16 cellular contexts compared by ENCODE assay signal in genomic region chr7:13822678-13823077, GRCh38.
"Had no signal": no experiment of that assay in that cellular context is flagged by ENCODE, and none has a peak within 500 bp of the region (broad histone marks: within the 10 kb centered on the region; RNA-seq: fewer than 3 reads in every experiment).

No MANE protein-coding gene starts in this region.

- H3K27me3 Mint-ChIP-seq: activated CD4-positive, alpha-beta T cell treated with anti-CD3 and anti-CD28 coated beads, Interleukin-2, amount 10 ng/mL, durations not matched to agents 7 days and 5 days; activated naive CD4-positive, alpha-beta T cell treated with anti-CD3 and anti-CD28 coated beads, Interleukin-2, amount 10 ng/mL, durations not matched to agents 7 days and 5 days; stimulated activated memory B cell treated with anti-CD40 and anti-IgM and Interleukin-4, amounts not matched to agents 10 μg/mL and 1 μg/mL and 100 μg/mL, for 72 hours had no signal

- H3K4me3 Mint-ChIP-seq: activated CD4-positive, alpha-beta T cell treated with anti-CD3 and anti-CD28 coated beads, Interleukin-2, amount 10 ng/mL, durations not matched to agents 7 days and 5 days; activated naive CD4-positive, alpha-beta T cell treated with anti-CD3 and anti-CD28 coated beads, Interleukin-2, amount 10 ng/mL, durations not matched to agents 7 days and 5 days; stimulated activated memory B cell treated with anti-CD40 and anti-IgM and Interleukin-4, amounts not matched to agents 10 μg/mL and 1 μg/mL and 100 μg/mL, for 72 hours had no signal

- H3K4me3 ChIP-seq: adrenal gland, coronary artery, tibial artery, vagina had no signal

- H3K4me1 Mint-ChIP-seq: activated CD4-positive, alpha-beta T cell treated with anti-CD3 and anti-CD28 coated beads, Interleukin-2, amount 10 ng/mL, durations not matched to agents 7 days and 5 days; activated naive CD4-positive, alpha-beta T cell treated with anti-CD3 and anti-CD28 coated beads, Interleukin-2, amount 10 ng/mL, durations not matched to agents 7 days and 5 days; stimulated activated memory B cell treated with anti-CD40 and anti-IgM and Interleukin-4, amounts not matched to agents 10 μg/mL and 1 μg/mL and 100 μg/mL, for 72 hours had no signal

- H3K4me1 ChIP-seq: adrenal gland, tibial artery, vagina had no signal

- H3K27ac ChIP-seq: adrenal gland, coronary artery, neutrophil, tibial artery, vagina had no signal

- H3K27ac Mint-ChIP-seq: activated CD4-positive, alpha-beta T cell treated with anti-CD3 and anti-CD28 coated beads, Interleukin-2, amount 10 ng/mL, durations not matched to agents 7 days and 5 days; activated naive CD4-positive, alpha-beta T cell treated with anti-CD3 and anti-CD28 coated beads, Interleukin-2, amount 10 ng/mL, durations not matched to agents 7 days and 5 days; activated T-helper 2 cell treated with anti-CD3 and anti-CD28 coated beads, Interferon-gamma antibody, Interleukin-2, Interleukin-4, amounts not matched to agents 10 μg/mL and 5 μg/mL and 100 μg/mL, durations not matched to agents 14 hours and 24 hours and 36 hours; stimulated activated memory B cell treated with anti-CD40 and anti-IgM and Interleukin-4, amounts not matched to agents 10 μg/mL and 1 μg/mL and 100 μg/mL, for 72 hours had no signal

- H3K27me3 ChIP-seq: adrenal gland, neutrophil, tibial artery, vagina had no signal

- H3K9me3 ChIP-seq: adrenal gland, neutrophil, tibial artery, vagina had no signal

- H3K36me3 Mint-ChIP-seq: activated naive CD4-positive, alpha-beta T cell treated with anti-CD3 and anti-CD28 coated beads, Interleukin-2, amount 10 ng/mL, durations not matched to agents 7 days and 5 days; stimulated activated memory B cell treated with anti-CD40 and anti-IgM and Interleukin-4, amounts not matched to agents 10 μg/mL and 1 μg/mL and 100 μg/mL, for 72 hours had no signal

- H3K36me3 ChIP-seq: adrenal gland, neutrophil, tibial artery, vagina had no signal

- DNase-seq: activated CD4-positive, alpha-beta T cell treated with anti-CD3 and anti-CD28 coated beads, Interleukin-2, amount 10 ng/mL, durations not matched to agents 7 days and 5 days; activated CD4-positive, CD25-positive, alpha-beta regulatory T cell; activated naive CD4-positive, alpha-beta T cell treated with anti-CD3 and anti-CD28 coated beads, Interleukin-2, amount 10 ng/mL, durations not matched to agents 7 days and 5 days; activated T-cell treated with anti-CD3 and anti-CD28 coated beads for 4 hours; central memory CD4-positive, alpha-beta T cell; effector CD4-positive, alpha-beta T cell; hippocampal formation; right cardiac atrium; stimulated activated CD4-positive, alpha-beta T cell treated with anti-CD3 and anti-CD28 coated beads, Interleukin-1b, Interleukin-23, amount 100 ng/mL, for 48 hours; tibial artery had no signal

- ATAC-seq: right cardiac atrium; stimulated activated memory B cell treated with anti-CD40 and anti-IgM and Interleukin-4, amounts not matched to agents 10 μg/mL and 1 μg/mL and 100 μg/mL, for 72 hours had no signal
